23 cellular contexts compared by ENCODE assay signal in the genomic region with DNA sequence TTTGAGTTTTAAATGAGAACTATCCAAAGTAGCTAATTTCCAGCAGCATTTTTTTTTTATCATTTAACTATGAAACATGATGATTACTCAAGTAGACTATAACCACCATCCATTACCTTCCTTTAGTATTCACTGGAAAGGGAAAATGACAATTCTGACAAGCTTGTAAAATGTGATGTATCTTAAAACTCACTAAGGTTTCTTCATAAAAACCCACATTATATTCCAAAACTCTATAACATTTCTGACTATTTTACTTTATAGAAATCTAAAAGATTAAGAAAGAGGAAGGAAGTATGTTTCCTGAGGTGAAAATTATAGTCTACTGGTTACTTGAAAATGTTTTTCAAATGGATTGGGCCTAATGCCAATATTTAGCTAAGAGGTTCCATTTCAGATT.
"Had no signal": no experiment of that assay in that cellular context is flagged by ENCODE, and none has a peak within 500 bp of the region (broad histone marks: within the 10 kb centered on the region; RNA-seq: fewer than 3 reads in every experiment).

No MANE protein-coding gene starts in this region.

- FAIRE-seq: frontal cortex, islet of Langerhans, pancreas had no signal

- DNase-seq: activated B cell treated with CpG ODN at 0.5 μM for 24 hours; activated CD4-positive, alpha-beta T cell treated with anti-CD3 and anti-CD28 coated beads, Interleukin-2, amount 50 U/mL, for 1 hour; activated CD8-positive, alpha-beta T cell treated with anti-CD3 and anti-CD28 coated beads, Interleukin-2, amount 10 ng/mL, durations not matched to agents 7 days and 5 days; activated gamma-delta T cell; activated naive CD4-positive, alpha-beta T cell treated with anti-CD3 and anti-CD28 coated beads, Interleukin-2, amount 10 ng/mL, durations not matched to agents 7 days and 5 days; activated naive CD8-positive, alpha-beta T cell treated with anti-CD3 and anti-CD28 coated beads, Interleukin-2, amount 10 ng/mL, durations not matched to agents 7 days and 5 days; caudate nucleus; endodermal cell; left lung; lower lobe of right lung; mesenchymal stem cell; naive thymus-derived CD8-positive, alpha-beta T cell; nucleus accumbens; pancreas; retina; stimulated activated CD4-positive, alpha-beta T cell treated with anti-CD3 and anti-CD28 coated beads, Interleukin-12 subunit alpha, Interleukin-12 subunit beta, amount 100 ng/mL, for 4 hours; stimulated activated CD4-positive, alpha-beta T cell treated with anti-CD3 and anti-CD28 coated beads, Interleukin-4, amount 100 ng/mL, for 1 hour; stimulated activated naive CD8-positive, alpha-beta T cell treated with anti-CD3 and anti-CD28 coated beads, Interleukin-15, Interleukin-2, amounts not matched to agents 100 U/mL and 50 U/mL, for 24 hours; T1000; testis; transverse colon had no signal
